Comparison of ENCODE assay signal across 18 cellular contexts in genomic region chr19:50362656-50363424, GRCh38. TPM values are rescaled to one million over a fixed set of nuclear protein-coding genes. Genes with fewer than 3 reads are reported as not detected.
DNase-seq lines count a peak whose midpoint lies in the region; ATAC-seq and TF ChIP-seq lines count a peak whose summit lies in the region.
"Had no signal": no experiment of that assay in that cellular context is flagged by ENCODE, and none has a peak within 500 bp of the region (broad histone marks: within the 10 kb centered on the region; RNA-seq: fewer than 3 reads in every experiment).

No MANE protein-coding gene starts in this region.

- DNase-seq in activated CD8-positive, alpha-beta memory T cell treated with anti-CD3 and anti-CD28 coated beads for 24 hours: peak; percentile 75
- DNase-seq in activated CD8-positive, alpha-beta memory T cell treated with anti-CD3 and anti-CD28 coated beads, Interleukin-2, amount 50 U/mL, for 48 hours: no peak
- no peak for DNase-seq in activated CD4-positive, alpha-beta T cell treated with anti-CD3 and anti-CD28 coated beads, Interleukin-2, amount 10 ng/mL, durations not matched to agents 7 days and 5 days
- no peak for DNase-seq in effector memory CD8-positive, alpha-beta T cell
- DNase-seq in D341Med (ENCODE audit: low spot score): no peak
- no peak for DNase-seq in CD8-positive, alpha-beta T cell
- DNase-seq in esophagus squamous epithelium (lab: John Stamatoyannopoulos, UW): no peak
- DNase-seq: ACHN, Karpas-422, NCI-H1694, right cardiac atrium, RPMI8226, substantia nigra, T-helper 17 cell had no signal

- POLR2A ChIA-PET in activated CD4-positive, alpha-beta T cell treated with anti-CD3 and anti-CD28 coated beads, Interleukin-2, amount 10 ng/mL, durations not matched to agents 7 days and 5 days (lab: Charles Lee): no interaction called here
- POLR2A ChIA-PET in CD8-positive, alpha-beta T cell (lab: Charles Lee): interaction anchor here (0.9 kb wide), 1 partner anchor 148 kb away, joined by 3 read pairs; the partner anchor contains the start of gene JOSD2

- intact Hi-C loops in CD8-positive, alpha-beta T cell (cut with DNase I, micrococcal nuclease): no loop called here
- intact Hi-C loops in esophagus squamous epithelium (cut with DNase I): no loop called here

- H3K4me1 Mint-ChIP-seq in activated CD4-positive, alpha-beta T cell treated with anti-CD3 and anti-CD28 coated beads, Interleukin-2, amount 10 ng/mL, durations not matched to agents 7 days and 5 days: peaks cover 79% of the 10 kb centered on the region
- peaks cover 44 to 52% of the 10 kb centered on the region in 2 donors for H3K4me1 Mint-ChIP-seq in effector memory CD8-positive, alpha-beta T cell (ENCODE audit: low read depth in 2 of 2)
- peaks cover 79% of the 10 kb centered on the region for H3K4me1 Mint-ChIP-seq in stimulated activated memory B cell treated with anti-CD40 and anti-IgM and Interleukin-4, amounts not matched to agents 10 μg/mL and 1 μg/mL and 100 μg/mL, for 72 hours
- peaks cover 54% of the 10 kb centered on the region for H3K4me1 Mint-ChIP-seq in CD8-positive, alpha-beta T cell (ENCODE audit: low read depth)
- H3K4me1 Mint-ChIP-seq: neural crest cell had no signal

- CTCF ChIA-PET in activated CD4-positive, alpha-beta T cell treated with anti-CD3 and anti-CD28 coated beads, Interleukin-2, amount 10 ng/mL, durations not matched to agents 7 days and 5 days (lab: Charles Lee): interaction anchor here (1.0 to 1.5 kb wide), 4 partner anchors 13 to 149 kb away, joined by 3 to 4 read pairs (median 3); partner anchors contain the start of genes JOSD2 and NR1H2
- CTCF ChIA-PET in CD8-positive, alpha-beta T cell (lab: Charles Lee): no interaction called here

- WGBS in esophagus squamous epithelium, 2 donors: 59% methylated on average over 9 to 11 of the region's 11 CpGs

- peaks cover 2% of the 10 kb centered on the region for H3K9me3 Mint-ChIP-seq in activated CD4-positive, alpha-beta T cell treated with anti-CD3 and anti-CD28 coated beads, Interleukin-2, amount 10 ng/mL, durations not matched to agents 7 days and 5 days
- no peaks in the 10 kb centered on the region for H3K9me3 Mint-ChIP-seq in effector memory CD8-positive, alpha-beta T cell
- H3K9me3 Mint-ChIP-seq in stimulated activated memory B cell treated with anti-CD40 and anti-IgM and Interleukin-4, amounts not matched to agents 10 μg/mL and 1 μg/mL and 100 μg/mL, for 72 hours: peaks cover 5% of the 10 kb centered on the region
- no peaks in the 10 kb centered on the region for H3K9me3 Mint-ChIP-seq in CD8-positive, alpha-beta T cell

- H3K4me3 ChIP-seq in CD8-positive, alpha-beta T cell (ENCODE audit: low read depth, low read length): no peak overlapping the region
- no peak overlapping the region for H3K4me3 ChIP-seq in esophagus squamous epithelium
- H3K4me3 ChIP-seq: ascending aorta had no signal

- no peaks in the 10 kb centered on the region for H3K27me3 ChIP-seq in CD8-positive, alpha-beta T cell (ENCODE audit: insufficient read depth, low read length)
- H3K27me3 ChIP-seq in esophagus squamous epithelium: peaks cover 0 to 9% (median 0%) of the 10 kb centered on the region in 4 donors
- H3K27me3 ChIP-seq: ascending aorta had no signal

- no peaks in the 10 kb centered on the region for H3K9me3 ChIP-seq in CD8-positive, alpha-beta T cell (ENCODE audit: low read length)
- H3K9me3 ChIP-seq in esophagus squamous epithelium: no peaks in the 10 kb centered on the region
- H3K9me3 ChIP-seq: ascending aorta had no signal

- peaks cover 6% of the 10 kb centered on the region for H3K36me3 Mint-ChIP-seq in activated CD4-positive, alpha-beta T cell treated with anti-CD3 and anti-CD28 coated beads, Interleukin-2, amount 10 ng/mL, durations not matched to agents 7 days and 5 days (ENCODE audit: low read depth)
- peaks cover 26% of the 10 kb centered on the region for H3K36me3 Mint-ChIP-seq in effector memory CD8-positive, alpha-beta T cell (ENCODE audit: insufficient read depth)
- peaks cover 10% of the 10 kb centered on the region for H3K36me3 Mint-ChIP-seq in stimulated activated memory B cell treated with anti-CD40 and anti-IgM and Interleukin-4, amounts not matched to agents 10 μg/mL and 1 μg/mL and 100 μg/mL, for 72 hours
- H3K36me3 Mint-ChIP-seq in CD8-positive, alpha-beta T cell: no peaks in the 10 kb centered on the region

- TF ChIP-seq CTCF in CD8-positive, alpha-beta T cell (IDR thresholded peaks at IDR 0.05): no peak
- TF ChIP-seq CTCF in esophagus squamous epithelium (IDR thresholded peaks at IDR 0.05): no peak

- no peaks in the 10 kb centered on the region for H3K36me3 ChIP-seq in CD8-positive, alpha-beta T cell (ENCODE audit: insufficient read depth, low read length)
- H3K36me3 ChIP-seq in esophagus squamous epithelium: no peaks in the 10 kb centered on the region
- H3K36me3 ChIP-seq: ascending aorta had no signal

- H3K4me1 ChIP-seq in CD8-positive, alpha-beta T cell (ENCODE audit: insufficient read depth, low read length): peaks cover 42% of the 10 kb centered on the region
- H3K4me1 ChIP-seq in esophagus squamous epithelium: peaks cover 0 to 21% (median 0%) of the 10 kb centered on the region in 3 donors

- TF ChIP-seq POLR2A in esophagus squamous epithelium (IDR thresholded peaks at IDR 0.05): no peak

- H3K27me3 Mint-ChIP-seq in activated CD4-positive, alpha-beta T cell treated with anti-CD3 and anti-CD28 coated beads, Interleukin-2, amount 10 ng/mL, durations not matched to agents 7 days and 5 days: no peaks in the 10 kb centered on the region
- H3K27me3 Mint-ChIP-seq in effector memory CD8-positive, alpha-beta T cell: no peaks in the 10 kb centered on the region
- H3K27me3 Mint-ChIP-seq in stimulated activated memory B cell treated with anti-CD40 and anti-IgM and Interleukin-4, amounts not matched to agents 10 μg/mL and 1 μg/mL and 100 μg/mL, for 72 hours: no peaks in the 10 kb centered on the region
- H3K27me3 Mint-ChIP-seq in CD8-positive, alpha-beta T cell (ENCODE audit: low read depth): no peaks in the 10 kb centered on the region
- H3K27me3 Mint-ChIP-seq: T-helper 17 cell had no signal

- peak overlapping the region; percentile 78 for H3K27ac Mint-ChIP-seq in activated CD4-positive, alpha-beta T cell treated with anti-CD3 and anti-CD28 coated beads, Interleukin-2, amount 10 ng/mL, durations not matched to agents 7 days and 5 days
- peak overlapping the region in 1 of 2 donors; percentile 78 for H3K27ac Mint-ChIP-seq in effector memory CD8-positive, alpha-beta T cell
- peak overlapping the region; percentile 22 for H3K27ac Mint-ChIP-seq in stimulated activated memory B cell treated with anti-CD40 and anti-IgM and Interleukin-4, amounts not matched to agents 10 μg/mL and 1 μg/mL and 100 μg/mL, for 72 hours
- no peak overlapping the region for H3K27ac Mint-ChIP-seq in CD8-positive, alpha-beta T cell
- H3K27ac Mint-ChIP-seq: T-helper 17 cell had no signal

- H3K4me3 Mint-ChIP-seq in activated CD4-positive, alpha-beta T cell treated with anti-CD3 and anti-CD28 coated beads, Interleukin-2, amount 10 ng/mL, durations not matched to agents 7 days and 5 days: peak overlapping the region; percentile 18
- peak overlapping the region; percentile 50 to 59 for H3K4me3 Mint-ChIP-seq in effector memory CD8-positive, alpha-beta T cell
- H3K4me3 Mint-ChIP-seq in stimulated activated memory B cell treated with anti-CD40 and anti-IgM and Interleukin-4, amounts not matched to agents 10 μg/mL and 1 μg/mL and 100 μg/mL, for 72 hours: no peak overlapping the region
- no peak overlapping the region for H3K4me3 Mint-ChIP-seq in CD8-positive, alpha-beta T cell
- H3K4me3 Mint-ChIP-seq: neural crest cell, T-helper 17 cell had no signal

- no peak overlapping the region for H3K27ac ChIP-seq in CD8-positive, alpha-beta T cell (ENCODE audit: low read depth, low read length)
- no peak overlapping the region for H3K27ac ChIP-seq in esophagus squamous epithelium
- H3K27ac ChIP-seq: ascending aorta had no signal

- no peak for ATAC-seq in effector memory CD8-positive, alpha-beta T cell (replicated peaks)
- ATAC-seq in stimulated activated memory B cell treated with anti-CD40 and anti-IgM and Interleukin-4, amounts not matched to agents 10 μg/mL and 1 μg/mL and 100 μg/mL, for 72 hours: no peak
- no peak for ATAC-seq in CD8-positive, alpha-beta T cell
- ATAC-seq: left lobe of liver, right cardiac atrium, T-helper 17 cell had no signal

RNA-seq across cellular contexts. Expression of gene NAPSA, which starts 2.6 kb away (rescaled TPM):
- total RNA-seq in activated CD4-positive, alpha-beta T cell treated with anti-CD3 and anti-CD28 coated beads, Interleukin-2, amount 10 ng/mL, durations not matched to agents 7 days and 5 days: 1 to 10 TPM; 1.7 to 1.9 TPM
- under 1 TPM in 1 of 2 experiments, not detected in 1; 1.00 TPM for total RNA-seq in CD8-positive, alpha-beta T cell
- under 1 TPM in 1 of 4 donors, not detected in 3; 0.38 TPM for total RNA-seq in esophagus squamous epithelium

RNA-seq across cellular contexts. Expression of gene NR1H2, which starts 13.4 kb away (rescaled TPM):
- total RNA-seq in activated CD4-positive, alpha-beta T cell treated with anti-CD3 and anti-CD28 coated beads, Interleukin-2, amount 10 ng/mL, durations not matched to agents 7 days and 5 days: 10 to 100 TPM; 55.2 to 62.2 TPM
- 100 to 1,000 TPM; 320 to 327 TPM for total RNA-seq in CD8-positive, alpha-beta T cell
- total RNA-seq in esophagus squamous epithelium: 10 to 100 TPM; 48.6 to 84.1 (median 68.1) TPM

RNA-seq across cellular contexts. Expression of gene POLD1, which starts 21.3 kb away (rescaled TPM):
- 100 to 1,000 TPM; 156 to 167 TPM for total RNA-seq in activated CD4-positive, alpha-beta T cell treated with anti-CD3 and anti-CD28 coated beads, Interleukin-2, amount 10 ng/mL, durations not matched to agents 7 days and 5 days
- total RNA-seq in CD8-positive, alpha-beta T cell: 10 to 100 TPM; 19.4 to 21.8 TPM
- 10 to 100 TPM; 14.0 to 18.8 (median 17.6) TPM for total RNA-seq in esophagus squamous epithelium

RNA-seq across cellular contexts. Expression of gene KCNC3, which starts 33.7 kb away (rescaled TPM):
- total RNA-seq in activated CD4-positive, alpha-beta T cell treated with anti-CD3 and anti-CD28 coated beads, Interleukin-2, amount 10 ng/mL, durations not matched to agents 7 days and 5 days: 1 to 10 TPM; 3.4 to 4.1 TPM
- total RNA-seq in CD8-positive, alpha-beta T cell: under 1 TPM; 0.08 to 0.39 TPM
- total RNA-seq in esophagus squamous epithelium: under 1 TPM in 3 of 4 donors, not detected in 1; 0.48 to 0.87 (median 0.57) TPM

RNA-seq across cellular contexts. Expression of gene SPIB, which starts 55.9 kb away (rescaled TPM):
- under 1 TPM; 0.48 to 0.50 TPM for total RNA-seq in activated CD4-positive, alpha-beta T cell treated with anti-CD3 and anti-CD28 coated beads, Interleukin-2, amount 10 ng/mL, durations not matched to agents 7 days and 5 days
- 1 to 10 TPM in 1 of 2 experiments, under 1 TPM in 1; 0.81 to 1.2 TPM for total RNA-seq in CD8-positive, alpha-beta T cell
- total RNA-seq in esophagus squamous epithelium: under 1 TPM in 1 of 4 donors, not detected in 3; 0.32 TPM
- total RNA-seq: ascending aorta, left lobe of liver, neural crest cell had no signal

Comparison
In these comparisons a context has a peak if more than half of its experiments do, and no peak if none do; other contexts are left out.
1. H3K4me3 Mint-ChIP-seq: peak in activated CD4-positive, alpha-beta T cell treated with anti-CD3 and anti-CD28 coated beads, Interleukin-2, amount 10 ng/mL, durations not matched to agents 7 days and 5 days (single experiment) and effector memory CD8-positive, alpha-beta T cell (2 of 2); none in stimulated activated memory B cell treated with anti-CD40 and anti-IgM and Interleukin-4, amounts not matched to agents 10 μg/mL and 1 μg/mL and 100 μg/mL, for 72 hours (single experiment) and CD8-positive, alpha-beta T cell (single experiment).
2. RNA of gene POLD1, which starts 21.3 kb away (total RNA-seq): 156 to 167 TPM in activated CD4-positive, alpha-beta T cell treated with anti-CD3 and anti-CD28 coated beads, Interleukin-2, amount 10 ng/mL, durations not matched to agents 7 days and 5 days; 19.4 to 21.8 TPM in CD8-positive, alpha-beta T cell and 14.0 to 18.8 TPM in esophagus squamous epithelium; every median in the first group is over 4 times any median in the second.